In the genomic region with DNA sequence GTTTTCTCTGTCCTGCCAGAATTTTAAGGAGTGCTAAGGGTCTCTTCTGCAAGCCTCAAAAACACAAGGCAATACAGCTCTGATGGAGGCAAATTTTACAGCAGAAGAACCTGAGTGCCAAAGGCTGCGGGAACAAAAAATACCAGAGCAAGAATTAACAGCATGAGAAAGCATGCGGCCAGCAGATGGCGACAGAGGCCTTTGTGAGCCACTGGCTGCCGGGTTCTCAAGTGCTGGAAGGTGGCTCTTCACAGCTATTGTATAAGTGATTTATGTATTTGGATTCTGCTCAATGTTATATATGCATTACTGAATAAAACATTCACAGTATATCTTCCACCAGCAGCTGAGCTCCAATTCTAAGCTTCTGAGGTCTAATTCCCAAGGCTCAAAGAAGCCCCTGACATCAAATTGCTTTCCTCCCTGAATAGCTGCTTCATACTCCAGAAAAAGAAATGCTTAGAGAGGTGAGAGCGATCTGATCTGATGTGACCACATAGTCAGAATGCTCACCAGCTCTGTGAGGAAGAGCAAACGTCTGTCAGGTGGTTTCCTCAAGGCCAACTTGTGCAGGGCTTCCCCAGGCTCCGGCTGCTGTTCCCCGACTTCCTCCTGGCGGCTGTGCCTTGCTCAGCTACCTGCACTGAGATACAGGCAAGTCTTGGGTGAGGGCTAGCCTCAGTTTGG, we compare ENCODE assay signal across 8 cellular contexts. TPM values are rescaled to one million over a fixed set of nuclear protein-coding genes. Genes with fewer than 3 reads are reported as not detected.
A peak's percentile ranks its signal among the peaks of the same experiment; 100 is the strongest.
DNase-seq lines count a peak whose midpoint lies in the region; ATAC-seq and TF ChIP-seq lines count a peak whose summit lies in the region.

No MANE protein-coding gene starts in this region.

- DNase-seq in Karpas-422 (peak; percentile 89), OCI-M1 (lab: John Stamatoyannopoulos, UW) (peak; percentile 91), activated T-cell treated with anti-CD3 and anti-CD28 coated beads for 24 hours (ENCODE audit: low read depth) (peak; percentile 76), esophagus muscularis mucosa (ENCODE audit: extremely low spot score) (peak; percentile 93)
- DNase-seq in natural killer cell treated with Interleukin-12 subunit alpha and Interleukin-12 subunit beta and Interleukin-15 and Interleukin-18, amount 100 ng/mL, for 72 hours (ENCODE audit: low spot score), result peak; percentile 76
- DNase-seq in stimulated activated effector memory CD8-positive, alpha-beta T cell treated with anti-CD3 and anti-CD28 coated beads, Interleukin-12 subunit alpha, Interleukin-12 subunit beta, amount 100 ng/mL, for 72 hours (ENCODE audit: low spot score in 2 of 2), result peak; percentile 76 to 88

- H3K27ac ChIP-seq in Karpas-422 (ENCODE audit: low read length), result no peak overlapping the region
- no peak overlapping the region for H3K27ac ChIP-seq in esophagus muscularis mucosa (replicated peaks in 1 of 4)

- H3K36me3 ChIP-seq in Karpas-422 (ENCODE audit: insufficient read depth, low read length) (no peaks in the 10 kb centered on the region), esophagus muscularis mucosa (no peaks in the 10 kb centered on the region)

- peak; percentile 79 for TF ChIP-seq CTCF in GM12874 (IDR thresholded peaks at IDR 0.05; ENCODE audit: insufficient read depth, low read depth, low read length)
- TF ChIP-seq CTCF in esophagus muscularis mucosa (IDR thresholded peaks at IDR 0.05), result peak; percentile 87 to 95 (median 92)

- no peaks in the 10 kb centered on the region for H3K9me3 Mint-ChIP-seq in natural killer cell treated with Interleukin-12 subunit alpha and Interleukin-12 subunit beta and Interleukin-15 and Interleukin-18, amount 100 ng/mL, for 72 hours
- no peaks in the 10 kb centered on the region for H3K9me3 Mint-ChIP-seq in stimulated activated effector memory CD8-positive, alpha-beta T cell treated with anti-CD3 and anti-CD28 coated beads, Interleukin-12 subunit alpha, Interleukin-12 subunit beta, amount 100 ng/mL, for 72 hours

- TF ChIP-seq POLR2A in esophagus muscularis mucosa (IDR thresholded peaks at IDR 0.05; ENCODE audit: low read depth), result no peak

- no peak overlapping the region for H3K27ac Mint-ChIP-seq in natural killer cell treated with Interleukin-12 subunit alpha and Interleukin-12 subunit beta and Interleukin-15 and Interleukin-18, amount 100 ng/mL, for 72 hours
- no peak overlapping the region for H3K27ac Mint-ChIP-seq in stimulated activated effector memory CD8-positive, alpha-beta T cell treated with anti-CD3 and anti-CD28 coated beads, Interleukin-12 subunit alpha, Interleukin-12 subunit beta, amount 100 ng/mL, for 72 hours

- no peak for TF ChIP-seq EP300 in esophagus muscularis mucosa (IDR thresholded peaks at IDR 0.05)

- H3K4me2 ChIP-seq in Karpas-422 (ENCODE audit: low read depth, low read length, poor library complexity, severe bottlenecking), result no peak overlapping the region

- H3K27me3 ChIP-seq in Karpas-422 (ENCODE audit: low read length) (no peaks in the 10 kb centered on the region), esophagus muscularis mucosa (no peaks in the 10 kb centered on the region)

- no peaks in the 10 kb centered on the region for H3K9me2 ChIP-seq in Karpas-422 (replicated peaks; ENCODE audit: insufficient read depth, low read length)

- H3K36me3 Mint-ChIP-seq in natural killer cell treated with Interleukin-12 subunit alpha and Interleukin-12 subunit beta and Interleukin-15 and Interleukin-18, amount 100 ng/mL, for 72 hours, result no peaks in the 10 kb centered on the region
- H3K36me3 Mint-ChIP-seq in stimulated activated effector memory CD8-positive, alpha-beta T cell treated with anti-CD3 and anti-CD28 coated beads, Interleukin-12 subunit alpha, Interleukin-12 subunit beta, amount 100 ng/mL, for 72 hours, result peaks cover 5% of the 10 kb centered on the region

- intact Hi-C loops in esophagus muscularis mucosa (cut with DNase I), result loop anchor here (2.0 to 10.0 kb wide), 4 partner anchors 119 to 1401 kb away; partner anchors contain the start of genes FARS2 and LYRM4

- H3K9me3 ChIP-seq in Karpas-422 (ENCODE audit: low read length) (no peaks in the 10 kb centered on the region), esophagus muscularis mucosa (no peaks in the 10 kb centered on the region)

- peaks cover 12% of the 10 kb centered on the region for H3K4me1 ChIP-seq in Karpas-422 (ENCODE audit: low read length)
- H3K4me1 ChIP-seq in esophagus muscularis mucosa, result peaks cover 0 to 8% (median 8%) of the 10 kb centered on the region in 4 donors

- H3K27me3 Mint-ChIP-seq in natural killer cell treated with Interleukin-12 subunit alpha and Interleukin-12 subunit beta and Interleukin-15 and Interleukin-18, amount 100 ng/mL, for 72 hours, result no peaks in the 10 kb centered on the region

- H3K79me2 ChIP-seq in Karpas-422 (ENCODE audit: low read length), result no peaks in the 10 kb centered on the region

- H3K4me3 Mint-ChIP-seq in natural killer cell treated with Interleukin-12 subunit alpha and Interleukin-12 subunit beta and Interleukin-15 and Interleukin-18, amount 100 ng/mL, for 72 hours, result no peak overlapping the region
- no peak overlapping the region for H3K4me3 Mint-ChIP-seq in stimulated activated effector memory CD8-positive, alpha-beta T cell treated with anti-CD3 and anti-CD28 coated beads, Interleukin-12 subunit alpha, Interleukin-12 subunit beta, amount 100 ng/mL, for 72 hours

- peaks cover 35% of the 10 kb centered on the region for H4K20me1 ChIP-seq in Karpas-422 (ENCODE audit: insufficient read depth, low read depth, low read length)

- H3K9ac ChIP-seq in Karpas-422 (ENCODE audit: low read length), result no peak overlapping the region

- H3K4me1 Mint-ChIP-seq in natural killer cell treated with Interleukin-12 subunit alpha and Interleukin-12 subunit beta and Interleukin-15 and Interleukin-18, amount 100 ng/mL, for 72 hours (ENCODE audit: low read depth in 2 of 2), result no peaks in the 10 kb centered on the region
- H3K4me1 Mint-ChIP-seq in stimulated activated effector memory CD8-positive, alpha-beta T cell treated with anti-CD3 and anti-CD28 coated beads, Interleukin-12 subunit alpha, Interleukin-12 subunit beta, amount 100 ng/mL, for 72 hours, result no peaks in the 10 kb centered on the region

- no peak overlapping the region for H2AFZ ChIP-seq in Karpas-422 (ENCODE audit: low read length)

- ATAC-seq in natural killer cell treated with Interleukin-12 subunit alpha and Interleukin-12 subunit beta and Interleukin-15 and Interleukin-18, amount 100 ng/mL, for 72 hours, result peak; percentile 54 to 65
- ATAC-seq in stimulated activated effector memory CD8-positive, alpha-beta T cell treated with anti-CD3 and anti-CD28 coated beads, Interleukin-12 subunit alpha, Interleukin-12 subunit beta, amount 100 ng/mL, for 72 hours, result peak; percentile 74
- ATAC-seq in HG03159 (IDR thresholded peaks at IDR 0.05; ENCODE audit: unreplicated experiment), result no peak

- H3K4me3 ChIP-seq in Karpas-422 (ENCODE audit: low read length) (no peak overlapping the region), esophagus muscularis mucosa (no peak overlapping the region)

- WGBS in esophagus muscularis mucosa, result 18% methylated on average over 6 of the region's 9 CpGs

RNA-seq across cellular contexts. Expression of gene PPP1R3G, which starts 58.6 kb away (rescaled TPM):
- total RNA-seq in Karpas-422 (2014; rRNA removed; shearing (Covaris generic); ENCODE audit: low replicate concordance), result not detected in 2 replicates
- 1 to 10 TPM; 3.0 to 7.9 (median 5.5) TPM for total RNA-seq in esophagus muscularis mucosa
- total RNA-seq in natural killer cell treated with Interleukin-12 subunit alpha and Interleukin-12 subunit beta and Interleukin-15 and Interleukin-18, amount 100 ng/mL, for 72 hours, result under 1 TPM in 1 of 2 donors, not detected in 1; 0.05 TPM
